ENCODE assay signal across 8 cellular contexts in the genomic region with DNA sequence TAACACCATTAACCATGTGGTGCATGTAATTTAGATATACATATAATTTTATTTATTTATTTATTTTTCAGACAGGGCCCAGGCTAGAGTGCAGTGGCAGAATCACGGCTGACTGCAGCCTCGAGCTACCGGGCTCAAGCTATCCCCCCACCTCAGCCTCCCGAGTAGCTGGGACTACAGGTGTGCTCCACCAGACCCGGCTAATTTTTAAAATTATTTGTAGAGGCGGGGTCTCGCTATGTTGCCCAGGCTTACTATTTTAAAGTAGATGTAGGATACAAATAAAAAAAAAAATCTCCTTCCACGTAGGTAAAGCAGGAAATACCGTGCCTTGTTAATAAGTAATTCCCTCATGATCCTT. TPM values are rescaled to one million over a fixed set of nuclear protein-coding genes. Genes with fewer than 3 reads are reported as not detected.
DNase-seq lines count a peak whose midpoint lies in the region; ATAC-seq and TF ChIP-seq lines count a peak whose summit lies in the region.

No MANE protein-coding gene starts in this region.

- WGBS in aorta, 2 donors: 55 to 59% methylated on average over 9 of the region's 9 CpGs

- H3K36me3 ChIP-seq in MG63 (peaks cover 10% of the 10 kb centered on the region), aorta (ENCODE audit: control insufficient read depth in 1 of 2, insufficient read depth in 2 of 2, low read length in 1 of 2) (no peaks in the 10 kb centered on the region)

- peak overlapping the region; percentile 98 for H3K27ac Mint-ChIP-seq in dendritic cell treated with granulocyte-macrophage colony-stimulating factor and Interleukin-4, amounts not matched to agents 40 ng/mL and 50 ng/mL, for 4 days
- H3K27ac Mint-ChIP-seq in nephron: peak overlapping the region; percentile 85 to 96 (median 92)

- ATAC-seq in aorta (ENCODE audit: low FRiP score): no peak

- H3K9me3 ChIP-seq in AG04450 (ENCODE audit: control insufficient read depth, insufficient read depth, low read length) (no peaks in the 10 kb centered on the region; the same call in 1 of the 2 replicates), MG63 (no peaks in the 10 kb centered on the region), aorta (ENCODE audit: control insufficient read depth, low read length) (no peaks in the 10 kb centered on the region)

- H3K9me3 Mint-ChIP-seq in dendritic cell treated with granulocyte-macrophage colony-stimulating factor and Interleukin-4, amounts not matched to agents 40 ng/mL and 50 ng/mL, for 4 days: no peaks in the 10 kb centered on the region
- H3K9me3 Mint-ChIP-seq in nephron: no peaks in the 10 kb centered on the region

- in situ Hi-C loops in GM13976 (cut with MboI; ENCODE audit: low sequenced_read_pairs, unreplicated experiment): no loop called here

- CTCF ChIA-PET in AG04450 (lab: Charles Lee): interaction anchor here (0.6 to 2.5 kb wide), 4 partner anchors 19 to 1802 kb away, joined by 3 to 11 read pairs (median 6); a partner anchor contains a TSS

- H3K36me3 Mint-ChIP-seq in dendritic cell treated with granulocyte-macrophage colony-stimulating factor and Interleukin-4, amounts not matched to agents 40 ng/mL and 50 ng/mL, for 4 days (ENCODE audit: low read depth): peaks cover 10% of the 10 kb centered on the region
- H3K36me3 Mint-ChIP-seq in nephron (ENCODE audit: low read depth): peaks cover 4% of the 10 kb centered on the region

- H3K27ac ChIP-seq in AG04450 (ENCODE audit: low read depth, low read length) (peak overlapping the region; percentile 41), aorta (ENCODE audit: low read depth in 1 of 2, low read length in 2 of 2) (no peak overlapping the region)

- TF ChIP-seq CTCF in AG04450 (IDR thresholded peaks at IDR 0.05; ENCODE audit: low read depth, low read length) (no peak), nephron (IDR thresholded peaks at IDR 0.05; ENCODE audit: unreplicated experiment in 3 of 3) (no peak), GM13976 (IDR thresholded peaks at IDR 0.05; ENCODE audit: borderline replicate concordance, control extremely low read depth, extremely low read depth, insufficient read depth, missing control alignments) (no peak)

- no peaks in the 10 kb centered on the region for H3K4me1 ChIP-seq in aorta (ENCODE audit: control insufficient read depth in 1 of 2, insufficient read depth in 2 of 2, low read length in 2 of 2)

- H3K4me3 ChIP-seq in AG04450 (ENCODE audit: low read depth, low read length) (no peak overlapping the region), MG63 (peak overlapping the region; percentile 88), aorta (ENCODE audit: low read length in 2 of 2) (no peak overlapping the region)

- intact Hi-C loops in dendritic cell treated with granulocyte-macrophage colony-stimulating factor and Interleukin-4, amounts not matched to agents 40 ng/mL and 50 ng/mL, for 4 days (cut with micrococcal nuclease): loop anchor here (1.0 to 10.0 kb wide), 3 partner anchors 265 to 488 kb away; a partner anchor contains a TSS
- intact Hi-C loops in aorta (cut with DNase I): loop anchor here in 1 of 2 donors (5.0 kb wide), 2 partner anchors 70 to 265 kb away; a partner anchor contains a TSS

- DNase-seq in AG04450 (ENCODE audit: low read depth, low spot score) (no peak), MG63 (no peak), superior temporal gyrus (ENCODE audit: extremely low spot score) (no peak), GM13976 (ENCODE audit: low spot score) (no peak), aorta (no peak), dedifferentiated amniotic fluid mesenchymal stem cell (ENCODE audit: extremely low spot score) (no peak)

- no peaks in the 10 kb centered on the region for H3K27me3 Mint-ChIP-seq in dendritic cell treated with granulocyte-macrophage colony-stimulating factor and Interleukin-4, amounts not matched to agents 40 ng/mL and 50 ng/mL, for 4 days
- H3K27me3 Mint-ChIP-seq in nephron (ENCODE audit: low read depth): no peaks in the 10 kb centered on the region

- H3K4me1 Mint-ChIP-seq in dendritic cell treated with granulocyte-macrophage colony-stimulating factor and Interleukin-4, amounts not matched to agents 40 ng/mL and 50 ng/mL, for 4 days (ENCODE audit: low read depth): peaks cover 8% of the 10 kb centered on the region
- peaks cover 5% of the 10 kb centered on the region for H3K4me1 Mint-ChIP-seq in nephron

- no peaks in the 10 kb centered on the region for H3K27me3 ChIP-seq in AG04450 (ENCODE audit: control insufficient read depth, insufficient read depth, low read length)
- H3K27me3 ChIP-seq in MG63: no peaks in the 10 kb centered on the region
- no peaks in the 10 kb centered on the region for H3K27me3 ChIP-seq in aorta (ENCODE audit: control insufficient read depth in 1 of 2, insufficient read depth in 2 of 2, low read length in 1 of 2)

- H3K4me3 Mint-ChIP-seq in dendritic cell treated with granulocyte-macrophage colony-stimulating factor and Interleukin-4, amounts not matched to agents 40 ng/mL and 50 ng/mL, for 4 days: no peak overlapping the region
- H3K4me3 Mint-ChIP-seq in nephron: peak overlapping the region; percentile 86 to 96 (median 93)

- POLR2A ChIA-PET in AG04450 (lab: Yijun Ruan, JAX): interaction anchor here (0.6 to 1.2 kb wide), 8 partner anchors 9 to 522 kb away, joined by 3 to 7 read pairs (median 4); a partner anchor contains a TSS

RNA-seq across cellular contexts. Expression of a gene that starts 0.4 kb away (rescaled TPM):
- polyA plus RNA-seq in AG04450 (2011; rRNA removed) (14.1 and 14.2 TPM in 2 replicates), aorta (10 to 100 TPM; 12.2 to 16.8 TPM)
- polyA minus RNA-seq in AG04450 (2011; rRNA and poly(A)+ RNA removed): 16.6 and 20.1 TPM in 2 replicates
- 21.8 and 28.3 TPM in 2 replicates for total RNA-seq in MG63 (2014; rRNA removed; shearing (Covaris generic); ENCODE audit: low replicate concordance)
- total RNA-seq in aorta: 10 to 100 TPM; 18.7 to 19.2 TPM

RNA-seq across cellular contexts. Expression of a gene that starts 46.8 kb away (rescaled TPM):
- 15.8 and 16.3 TPM in 2 replicates for polyA plus RNA-seq in AG04450 (2011; rRNA removed)
- polyA minus RNA-seq in AG04450 (2011; rRNA and poly(A)+ RNA removed): 17.5 and 22.7 TPM in 2 replicates
- total RNA-seq in MG63 (2014; rRNA removed; shearing (Covaris generic); ENCODE audit: low replicate concordance): 18.0 and 19.0 TPM in 2 replicates
- 10 to 100 TPM; 71.5 to 88.9 TPM for total RNA-seq in aorta
- 10 to 100 TPM; 15.7 to 19.1 TPM for polyA plus RNA-seq in aorta
